In the genomic region with DNA sequence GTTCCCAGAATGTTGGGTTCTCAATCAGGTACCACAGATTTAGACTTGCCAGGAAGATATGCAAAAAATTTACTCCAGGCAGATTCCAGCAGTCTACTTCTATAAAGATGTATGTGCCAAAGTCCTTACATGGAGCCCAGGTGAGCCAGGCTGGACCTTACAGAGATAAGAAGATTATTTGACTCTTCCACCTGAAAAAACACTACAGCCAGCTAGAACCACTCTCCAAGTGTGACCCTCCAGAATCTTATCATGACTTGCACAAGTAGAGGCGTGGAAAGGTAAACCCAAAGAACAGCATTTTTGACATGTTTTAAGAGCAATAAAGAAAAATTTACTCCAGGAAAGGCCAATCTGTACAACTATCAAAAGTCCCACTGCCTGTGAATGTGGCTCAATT, we compare ENCODE assay signal across 25 cellular contexts.
"Had no signal": no experiment of that assay in that cellular context is flagged by ENCODE, and none has a peak within 500 bp of the region (broad histone marks: within the 10 kb centered on the region; RNA-seq: fewer than 3 reads in every experiment).

No MANE protein-coding gene starts in this region.

- H3K9me3 ChIP-seq: esophagus muscularis mucosa, gastroesophageal sphincter, heart right ventricle, mucosa of descending colon had no signal

- DNase-seq: dermis blood vessel endothelial cell; dorsolateral prefrontal cortex; effector CD4-positive, alpha-beta T cell; effector memory CD4-positive, alpha-beta T cell; foreskin keratinocyte; glutamatergic neuron; head of caudate nucleus; heart right ventricle; hypothalamus; immature natural killer cell; islet precursor cell; kidney; kidney glomerular epithelial cell; left colon; left ventricle myocardium superior; mesenchymal stem cell; mucosa of descending colon; naive B cell had no signal

- H3K4me3 ChIP-seq: coronary artery, dorsolateral prefrontal cortex, esophagus muscularis mucosa, gastroesophageal sphincter, heart right ventricle, mucosa of descending colon had no signal

- H3K36me3 ChIP-seq: esophagus muscularis mucosa, gastroesophageal sphincter, heart right ventricle had no signal

- FAIRE-seq: colon, endothelial cell of umbilical vein, frontal cortex, kidney had no signal

- ATAC-seq: foreskin keratinocyte, gastroesophageal sphincter, heart right ventricle, left colon, left lobe of liver, left ventricle myocardium superior, mucosa of descending colon had no signal

- H3K27me3 ChIP-seq: dorsolateral prefrontal cortex, esophagus muscularis mucosa, foreskin keratinocyte, gastroesophageal sphincter, heart right ventricle had no signal

- H3K4me1 ChIP-seq: foreskin keratinocyte had no signal

- H3K27ac ChIP-seq: coronary artery, dorsolateral prefrontal cortex, esophagus muscularis mucosa, foreskin keratinocyte, gastroesophageal sphincter, heart right ventricle had no signal
